25 cellular contexts compared by ENCODE assay signal in the genomic region with DNA sequence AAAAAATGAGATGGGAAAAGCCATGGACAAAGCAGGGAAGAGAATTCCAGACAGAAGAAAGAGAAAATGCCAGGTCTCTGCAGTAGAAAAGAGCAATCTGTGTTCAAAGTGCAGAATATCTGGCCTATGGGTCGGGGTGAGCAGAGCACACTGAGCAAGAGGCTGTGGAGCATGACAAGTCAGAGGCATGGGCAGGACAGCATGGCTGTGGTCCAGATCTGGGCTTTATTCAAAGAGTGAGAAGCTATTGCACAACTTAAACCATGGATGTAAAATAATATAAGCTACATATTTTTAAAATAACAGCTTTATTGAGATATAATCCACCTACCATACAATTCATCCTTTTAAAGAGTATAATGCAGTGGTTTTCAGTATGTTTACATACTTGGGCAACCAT.
DNase-seq lines count a peak whose midpoint lies in the region; TF ChIP-seq lines count a peak whose summit lies in the region.
"Had no signal": no experiment of that assay in that cellular context is flagged by ENCODE, and none has a peak within 500 bp of the region (broad histone marks: within the 10 kb centered on the region; RNA-seq: fewer than 3 reads in every experiment).

No MANE protein-coding gene starts in this region.

- H3K4me3 ChIP-seq in cardiac fibroblast (replicated peaks in 1 of 2; ENCODE audit: low read depth in 2 of 2, low read length in 2 of 2), result no peak overlapping the region
- H3K4me3 ChIP-seq in foreskin fibroblast (ENCODE audit: low read depth in 1 of 2, low read length in 2 of 2), result no peak overlapping the region
- H3K4me3 ChIP-seq in thyroid gland (replicated peaks in 1 of 3), result no peak overlapping the region
- no peak overlapping the region for H3K4me3 ChIP-seq in CD8-positive, alpha-beta memory T cell (ENCODE audit: low read length)
- H3K4me3 ChIP-seq: lung had no signal

- H3K4me1 ChIP-seq in thyroid gland, result peaks cover 18% of the 10 kb centered on the region in 2 donors
- no peaks in the 10 kb centered on the region for H3K4me1 ChIP-seq in CD8-positive, alpha-beta memory T cell (ENCODE audit: insufficient read depth, low read length)

- peaks cover 2 to 8% of the 10 kb centered on the region in 2 donors for H3K27me3 Mint-ChIP-seq in CD8-positive, alpha-beta memory T cell

- POLR2A ChIA-PET in CD8-positive, alpha-beta memory T cell (lab: Charles Lee), result no interaction called here

- TF ChIP-seq POLR2A in thyroid gland (IDR thresholded peaks at IDR 0.05), result no peak

- TF ChIP-seq CTCF in cardiac fibroblast (IDR thresholded peaks at IDR 0.05; ENCODE audit: low read depth, low read length) (no peak), foreskin fibroblast (IDR thresholded peaks at IDR 0.05; ENCODE audit: low read depth, low read length) (no peak), thyroid gland (IDR thresholded peaks at IDR 0.05) (no peak)

- no peak overlapping the region for H3K27ac Mint-ChIP-seq in CD8-positive, alpha-beta memory T cell
- H3K27ac Mint-ChIP-seq: activated CD4-positive, alpha-beta memory T cell treated with anti-CD3 and anti-CD28 coated beads, Interleukin-2, amount 10 ng/mL, durations not matched to agents 7 days and 5 days; activated naive CD4-positive, alpha-beta T cell treated with anti-CD3 and anti-CD28 coated beads, Interleukin-2, amount 50 U/mL, for 72 hours; activated T-helper 2 cell treated with anti-CD3 and anti-CD28 coated beads, Interferon-gamma antibody, Interleukin-2, Interleukin-4, amounts not matched to agents 10 μg/mL and 5 μg/mL and 100 μg/mL, durations not matched to agents 14 hours and 24 hours and 36 hours; nephron had no signal

- WGBS in thyroid gland, 2 donors, result 22 to 31% methylated on average over 1 of the region's 1 CpG

- H3K36me3 Mint-ChIP-seq in CD8-positive, alpha-beta memory T cell, result no peaks in the 10 kb centered on the region
- H3K36me3 Mint-ChIP-seq: activated naive CD4-positive, alpha-beta T cell treated with anti-CD3 and anti-CD28 coated beads, Interleukin-2, amount 50 U/mL, for 72 hours had no signal

- H3K27ac ChIP-seq in thyroid gland, result peak overlapping the region; percentile 46 to 61 (median 55)
- no peak overlapping the region for H3K27ac ChIP-seq in CD8-positive, alpha-beta memory T cell (ENCODE audit: low read depth, low read length)
- H3K27ac ChIP-seq: C4-2B, epithelial cell of prostate had no signal

- no peaks in the 10 kb centered on the region for H3K4me1 Mint-ChIP-seq in CD8-positive, alpha-beta memory T cell
- H3K4me1 Mint-ChIP-seq: activated CD4-positive, alpha-beta memory T cell treated with anti-CD3 and anti-CD28 coated beads, Interleukin-2, amount 10 ng/mL, durations not matched to agents 7 days and 5 days; nephron had no signal

- H3K4me3 Mint-ChIP-seq in CD8-positive, alpha-beta memory T cell, result no peak overlapping the region
- H3K4me3 Mint-ChIP-seq: activated CD4-positive, alpha-beta memory T cell treated with anti-CD3 and anti-CD28 coated beads, Interleukin-2, amount 10 ng/mL, durations not matched to agents 7 days and 5 days; nephron had no signal

- intact Hi-C loops in thyroid gland (cut with DNase I), result no loop called here

- no peaks in the 10 kb centered on the region for H3K36me3 ChIP-seq in thyroid gland
- H3K36me3 ChIP-seq in CD8-positive, alpha-beta memory T cell (ENCODE audit: insufficient read depth, low read length), result no peaks in the 10 kb centered on the region

- CTCF ChIA-PET in CD8-positive, alpha-beta memory T cell (lab: Charles Lee), result no interaction called here

- no peaks in the 10 kb centered on the region for H3K27me3 ChIP-seq in thyroid gland
- H3K27me3 ChIP-seq in CD8-positive, alpha-beta memory T cell (ENCODE audit: insufficient read depth, low read length, poor library complexity, severe bottlenecking), result no peaks in the 10 kb centered on the region

- peaks cover 0 to 5% (median 0%) of the 10 kb centered on the region in 5 donors for H3K9me3 Mint-ChIP-seq in CD8-positive, alpha-beta memory T cell
- H3K9me3 Mint-ChIP-seq: activated CD4-positive, alpha-beta memory T cell treated with anti-CD3 and anti-CD28 coated beads, Interleukin-2, amount 10 ng/mL, durations not matched to agents 7 days and 5 days; activated naive CD4-positive, alpha-beta T cell treated with anti-CD3 and anti-CD28 coated beads, Interleukin-2, amount 50 U/mL, for 72 hours; activated T-helper 2 cell treated with anti-CD3 and anti-CD28 coated beads, Interferon-gamma antibody, Interleukin-2, Interleukin-4, amounts not matched to agents 10 μg/mL and 5 μg/mL and 100 μg/mL, durations not matched to agents 14 hours and 24 hours and 36 hours had no signal

- H3K9me3 ChIP-seq in thyroid gland, result no peaks in the 10 kb centered on the region
- H3K9me3 ChIP-seq in CD8-positive, alpha-beta memory T cell (ENCODE audit: low read length), result no peaks in the 10 kb centered on the region

- peak; percentile 20 for DNase-seq in H4 (ENCODE audit: low spot score)
- DNase-seq in cardiac fibroblast (ENCODE audit: low read depth in 2 of 2), result peak; percentile 47 to 62
- peak; percentile 61 to 82 for DNase-seq in foreskin fibroblast
- peak; percentile 89 for DNase-seq in thyroid gland
- no peak for DNase-seq in HUDEP-2 (lab: John Stamatoyannopoulos, UW; ENCODE audit: unreplicated experiment in 76 of 76)
- DNase-seq in CD8-positive, alpha-beta memory T cell, result no peak
- no peak for DNase-seq in cerebellar nuclear complex (lab: John Stamatoyannopoulos, UW)
- DNase-seq: activated CD4-positive, alpha-beta memory T cell treated with anti-CD3 and anti-CD28 coated beads, Interleukin-2, amount 10 ng/mL, durations not matched to agents 7 days and 5 days; DMS79 treated with DMSO at 0.1 percent for 48 hours; GF-D8; glutamatergic neuron; kidney glomerular epithelial cell; NCI-H146; NCI-H446; NCI-H774; retina; RPMI8226; stimulated activated CD4-positive, alpha-beta T cell treated with anti-CD3 and anti-CD28 coated beads, Interleukin-2, amount 100 ng/mL, for 24 hours; trophoblast cell had no signal

Comparison
In these comparisons a context has a peak if more than half of its experiments do, and no peak if none do; other contexts are left out.
1. DNase-seq: peak in H4 (single experiment), cardiac fibroblast (2 of 2), foreskin fibroblast (2 of 2) and thyroid gland (2 of 2); none in HUDEP-2 (0 of 76), CD8-positive, alpha-beta memory T cell (0 of 5) and cerebellar nuclear complex (0 of 2).